ENCODE assay signal across 9 cellular contexts in the genomic region with DNA sequence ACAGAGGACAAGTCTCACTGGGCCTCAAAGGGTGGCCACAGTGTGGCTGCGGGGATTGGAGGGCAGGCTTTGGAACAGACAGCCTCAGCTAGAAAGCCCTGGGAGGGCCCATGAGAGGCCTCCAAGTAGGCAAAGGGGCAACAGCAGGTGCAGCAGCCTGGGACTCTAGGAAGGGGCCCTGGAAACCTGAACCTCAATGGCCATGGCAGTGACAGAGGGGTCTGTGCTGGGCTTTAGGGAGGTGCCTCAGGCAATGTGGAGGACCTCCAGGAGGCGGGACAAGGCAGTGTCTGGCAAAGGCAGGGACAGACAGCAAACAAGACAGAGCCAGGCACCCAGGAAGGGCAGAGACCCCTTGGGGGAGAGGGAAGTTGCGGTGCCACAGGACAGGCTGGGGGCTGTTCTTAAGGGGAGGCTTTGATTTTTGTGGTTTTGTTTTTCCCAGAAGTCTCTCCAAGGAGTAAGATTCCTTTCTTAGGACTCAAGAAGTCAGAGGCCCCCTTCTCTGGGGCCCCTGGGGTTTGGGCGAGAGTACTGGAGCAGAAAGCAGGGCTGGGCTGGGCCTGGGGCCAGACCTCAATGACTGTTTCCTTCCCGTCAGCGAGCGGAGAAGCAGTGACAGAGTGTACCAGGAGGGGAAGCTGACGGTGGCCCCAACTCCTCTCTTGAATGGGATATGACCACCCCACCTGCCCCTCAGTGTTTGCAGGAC. TPM values are rescaled to one million over a fixed set of nuclear protein-coding genes. Genes with fewer than 3 reads are reported as not detected.
A peak's percentile ranks its signal among the peaks of the same experiment; 100 is the strongest.
DNase-seq lines count a peak whose midpoint lies in the region; ATAC-seq and TF ChIP-seq lines count a peak whose summit lies in the region.
"Had no signal": no experiment of that assay in that cellular context is flagged by ENCODE, and none has a peak within 500 bp of the region (broad histone marks: within the 10 kb centered on the region; RNA-seq: fewer than 3 reads in every experiment).

No MANE protein-coding gene starts in this region.

- peak overlapping the region; percentile 33 for H3K4me3 Mint-ChIP-seq in T-helper 2 cell treated with Interferon-gamma antibody and Interleukin-4, amounts not matched to agents 5 μg/mL and 100 μg/mL, for 36 hours

- no peak for TF ChIP-seq POLR2A in uterus (IDR thresholded peaks at IDR 0.05)

- H3K27ac ChIP-seq in dorsolateral prefrontal cortex (peak overlapping the region in 58 of 59 donors; percentile 30 to 90 (median 76)), muscle layer of colon (ENCODE audit: low read depth, low read length) (peak overlapping the region; percentile 95), uterus (peak overlapping the region; percentile 83 to 87)

- H3K27ac Mint-ChIP-seq in T-helper 2 cell treated with Interferon-gamma antibody and Interleukin-4, amounts not matched to agents 5 μg/mL and 100 μg/mL, for 36 hours, result peak overlapping the region; percentile 78

- no peak for TF ChIP-seq CTCF in dorsolateral prefrontal cortex (IDR thresholded peaks at IDR 0.05 in 54 of 56, conservative IDR thresholded peaks at IDR 0.05 in 2 of 56; ENCODE audit: low read depth in 1 of 56, partially characterized antibody in 56 of 56)
- TF ChIP-seq CTCF in uterus (IDR thresholded peaks at IDR 0.05), result no peak

- peaks cover 4% of the 10 kb centered on the region for H3K27me3 Mint-ChIP-seq in T-helper 2 cell treated with Interferon-gamma antibody and Interleukin-4, amounts not matched to agents 5 μg/mL and 100 μg/mL, for 36 hours (ENCODE audit: low read depth)

- peaks cover 6% of the 10 kb centered on the region for H3K36me3 ChIP-seq in muscle layer of colon (ENCODE audit: insufficient read depth, low read length)
- no peaks in the 10 kb centered on the region for H3K36me3 ChIP-seq in uterus

- H3K9ac ChIP-seq in muscle layer of colon (ENCODE audit: low read length), result no peak overlapping the region

- H3K9me3 ChIP-seq in muscle layer of colon (ENCODE audit: low read length), result no peaks in the 10 kb centered on the region
- H3K9me3 ChIP-seq in uterus, result no peaks in the 10 kb centered on the region

- peak overlapping the region in 4 of 59 donors; percentile 3 to 10 (median 8) for H3K4me3 ChIP-seq in dorsolateral prefrontal cortex
- H3K4me3 ChIP-seq in muscle layer of colon (ENCODE audit: low read depth in 1 of 2, low read length in 2 of 2), result peak overlapping the region in 1 of 2 donors; percentile 22
- no peak overlapping the region for H3K4me3 ChIP-seq in uterus

- peaks cover 7% of the 10 kb centered on the region for H3K36me3 Mint-ChIP-seq in T-helper 2 cell treated with Interferon-gamma antibody and Interleukin-4, amounts not matched to agents 5 μg/mL and 100 μg/mL, for 36 hours (ENCODE audit: low read depth)

- intact Hi-C loops in dorsolateral prefrontal cortex (cut with DNase I) (no loop called here), uterus (cut with DNase I; ENCODE audit: low total_unique reads) (no loop called here)

- ATAC-seq in SK-N-SH treated with all-trans-retinoic acid at 6 μM for 48 hours (peak; percentile 83), HG03135 (IDR thresholded peaks at IDR 0.05; ENCODE audit: unreplicated experiment) (no peak)

- H3K4me1 Mint-ChIP-seq in T-helper 2 cell treated with Interferon-gamma antibody and Interleukin-4, amounts not matched to agents 5 μg/mL and 100 μg/mL, for 36 hours (ENCODE audit: low read depth), result peaks cover 21% of the 10 kb centered on the region

- DNase-seq in T-helper 2 cell treated with Interferon-gamma antibody and Interleukin-4, amounts not matched to agents 5 μg/mL and 100 μg/mL, for 36 hours (ENCODE audit: low spot score), result no peak
- DNase-seq in T-helper 2 cell (no peak), dorsolateral prefrontal cortex (peak in 5 of 10 donors; percentile 45 to 67 (median 58)), uterus (peak; percentile 80 to 85), NCI-H2081 treated with DMSO at 0.1 percent for 48 hours (lab: John Stamatoyannopoulos, UW) (no peak)

- H3K4me1 ChIP-seq in muscle layer of colon (ENCODE audit: insufficient read depth, low read length) (peaks cover 39% of the 10 kb centered on the region), uterus (peaks cover 7 to 16% of the 10 kb centered on the region in 2 donors)

- no peaks in the 10 kb centered on the region for H3K9me3 Mint-ChIP-seq in T-helper 2 cell treated with Interferon-gamma antibody and Interleukin-4, amounts not matched to agents 5 μg/mL and 100 μg/mL, for 36 hours
- H3K9me3 Mint-ChIP-seq: CD8-positive, alpha-beta memory T cell had no signal

- H3K27me3 ChIP-seq in dorsolateral prefrontal cortex, result no peaks in the 10 kb centered on the region
- no peaks in the 10 kb centered on the region for H3K27me3 ChIP-seq in muscle layer of colon (ENCODE audit: control insufficient read depth in 1 of 2, insufficient read depth in 2 of 2, low read length in 2 of 2)
- H3K27me3 ChIP-seq in uterus, result no peaks in the 10 kb centered on the region

TF ChIP-seq in SK-N-SH treated with all-trans-retinoic acid at 6 μM for 48 hours, 23 proteins besides CTCF, POLR2A, EP300 and RAD21:
- TF ChIP-seq CSRNP3 (CRISPR knock-in tag; IDR thresholded peaks at IDR 0.05), result no peak
- no peak for TF ChIP-seq GLIS3 (CRISPR knock-in tag; IDR thresholded peaks at IDR 0.05)
- TF ChIP-seq PPARA (CRISPR knock-in tag; IDR thresholded peaks at IDR 0.05; ENCODE audit: borderline replicate concordance), result no peak
- no peak for TF ChIP-seq RARB (CRISPR knock-in tag; IDR thresholded peaks at IDR 0.05)

RNA-seq across cellular contexts. Expression of gene STOML1, which starts 9.7 kb away (rescaled TPM):
- total RNA-seq in dorsolateral prefrontal cortex (10 to 100 TPM; 37.5 to 82.8 (median 57.6) TPM), uterus (10 to 100 TPM in 2 of 4 donors, 1 to 10 TPM in 2; 4.4 to 16.6 (median 8.3) TPM)

RNA-seq across cellular contexts. Expression of gene PML, which starts 12.1 kb away (rescaled TPM):
- total RNA-seq in dorsolateral prefrontal cortex (10 to 100 TPM; 19.9 to 58.9 (median 30.2) TPM), uterus (100 to 1,000 TPM in 2 of 4 donors, 10 to 100 TPM in 2; 39.0 to 118 (median 78.3) TPM)

RNA-seq across cellular contexts. Expression of gene LOXL1, which starts 56.1 kb away (rescaled TPM):
- total RNA-seq in dorsolateral prefrontal cortex (1 to 10 TPM in 107 of 120 experiments, under 1 TPM in 12, not detected in 1; 0.48 to 6.3 (median 2.0) TPM), uterus (10 to 100 TPM; 19.4 to 68.4 (median 33.1) TPM)

Comparison
In these comparisons a context has a peak if more than half of its experiments do, and no peak if none do; other contexts are left out.
1. DNase-seq: peak in uterus (2 of 2); none in T-helper 2 cell treated with Interferon-gamma antibody and Interleukin-4, amounts not matched to agents 5 μg/mL and 100 μg/mL, for 36 hours (single experiment), T-helper 2 cell (0 of 5) and NCI-H2081 treated with DMSO at 0.1 percent for 48 hours (single experiment).
2. Peak in every context shown above with its lines, with median percentiles within 50 percentile points of each other: H3K27ac ChIP-seq.